Comparison of ENCODE assay signal across 1 cellular context in genomic region chr17:44059101-44059892, GRCh38.
TF ChIP-seq lines count a peak whose summit lies in the region.

No MANE protein-coding gene starts in this region.

TF ChIP-seq in HepG2, 621 proteins besides CTCF, POLR2A, EP300 and RAD21:
- TF ChIP-seq RARA (CRISPR knock-in tag; IDR thresholded peaks at IDR 0.05) (peak; percentile 16; the same call in 1 of the 2 replicates), ZNF33A (CRISPR knock-in tag; IDR thresholded peaks at IDR 0.05; ENCODE audit: borderline replicate concordance) (no peak), ZNF788 (CRISPR knock-in tag; IDR thresholded peaks at IDR 0.05; ENCODE audit: borderline replicate concordance) (no peak), ZNF749 (CRISPR knock-in tag; IDR thresholded peaks at IDR 0.05; ENCODE audit: borderline replicate concordance) (no peak)
